Comparison of ENCODE assay signal across 1 cellular context in genomic region chr19:44260695-44261446, GRCh38.
TF ChIP-seq lines count a peak whose summit lies in the region.

No MANE protein-coding gene starts in this region.

TF ChIP-seq in HEK293, 187 proteins besides CTCF, POLR2A, EP300 and RAD21 (continued from another document and continues in another):
- TF ChIP-seq KLF17 (tag by site-specific recombination; IDR thresholded peaks at IDR 0.05) (0 out of 2 replicates have a peak, but pooled peaks have one; percentile 27), ZNF324 (tag by site-specific recombination; IDR thresholded peaks at IDR 0.05) (peak; percentile 61), ZNF629 (tag by site-specific recombination; IDR thresholded peaks at IDR 0.05) (peak; percentile 49), ZBTB17 (tag by site-specific recombination; IDR thresholded peaks at IDR 0.05) (no peak), ZNF747 (tag by site-specific recombination; IDR thresholded peaks at IDR 0.05) (no peak), ZNF660 (tag by site-specific recombination; IDR thresholded peaks at IDR 0.05) (peak; percentile 70), WT1 (tag by site-specific recombination; IDR thresholded peaks at IDR 0.05) (peak; percentile 63), GFI1B (tag by site-specific recombination; IDR thresholded peaks at IDR 0.05) (no peak), ZNF274 (IDR thresholded peaks at IDR 0.05; ENCODE audit: low read length) (no peak), ZNF274 (tag by site-specific recombination; IDR thresholded peaks at IDR 0.05; ENCODE audit: borderline replicate concordance) (0 out of 2 replicates have a peak, but pooled peaks have one; percentile 55), ZNF335 (tag by site-specific recombination; conservative IDR thresholded peaks at IDR 0.05) (no peak), ZNF121 (tag by site-specific recombination; IDR thresholded peaks at IDR 0.05) (peak; percentile 99), IKZF3 (tag by site-specific recombination; IDR thresholded peaks at IDR 0.05) (peak; percentile 36; the same call in 1 of the 2 replicates), PATZ1 (tag by site-specific recombination; IDR thresholded peaks at IDR 0.05) (peak; percentile 14), ZNF24 (tag by site-specific recombination; IDR thresholded peaks at IDR 0.05) (peak; percentile 24; the same call in 1 of the 2 replicates), RBAK (tag by site-specific recombination; IDR thresholded peaks at IDR 0.05) (peak; percentile 12; the same call in 1 of the 2 replicates), GLIS1 (tag by site-specific recombination; IDR thresholded peaks at IDR 0.05) (peak; percentile 71), ZNF398 (tag by site-specific recombination; IDR thresholded peaks at IDR 0.05) (peak; percentile 47; the same call in 1 of the 2 replicates), ZNF280D (tag by site-specific recombination; IDR thresholded peaks at IDR 0.05) (peak; percentile 92), ZBTB48 (tag by site-specific recombination; IDR thresholded peaks at IDR 0.05) (no peak), ZNF202 (tag by site-specific recombination; IDR thresholded peaks at IDR 0.05; ENCODE audit: borderline replicate concordance) (no peak), INSM2 (tag by site-specific recombination; IDR thresholded peaks at IDR 0.05) (peak; percentile 31; the same call in 1 of the 2 replicates), ZBTB8A (tag by site-specific recombination; IDR thresholded peaks at IDR 0.05) (peak; percentile 61; the same call in 1 of the 2 replicates), ZSCAN5A (tag by site-specific recombination; IDR thresholded peaks at IDR 0.05) (0 out of 2 replicates have a peak, but pooled peaks have one; percentile 23), REPIN1 (tag by site-specific recombination; IDR thresholded peaks at IDR 0.05; ENCODE audit: low read depth) (no peak; the same call in 1 of the 2 replicates), SP7 (tag by site-specific recombination; IDR thresholded peaks at IDR 0.05) (peak; percentile 84), PRDM2 (tag by site-specific recombination; IDR thresholded peaks at IDR 0.05; ENCODE audit: borderline replicate concordance) (no peak), ZNF518A (tag by site-specific recombination; conservative IDR thresholded peaks at IDR 0.05; ENCODE audit: low read depth) (peak; percentile 4; the same call in 1 of the 2 replicates), ZNF37A (tag by site-specific recombination; IDR thresholded peaks at IDR 0.05) (peak; percentile 2; the same call in 1 of the 2 replicates)
